Comparison of ENCODE assay signal across 14 cellular contexts in the genomic region with DNA sequence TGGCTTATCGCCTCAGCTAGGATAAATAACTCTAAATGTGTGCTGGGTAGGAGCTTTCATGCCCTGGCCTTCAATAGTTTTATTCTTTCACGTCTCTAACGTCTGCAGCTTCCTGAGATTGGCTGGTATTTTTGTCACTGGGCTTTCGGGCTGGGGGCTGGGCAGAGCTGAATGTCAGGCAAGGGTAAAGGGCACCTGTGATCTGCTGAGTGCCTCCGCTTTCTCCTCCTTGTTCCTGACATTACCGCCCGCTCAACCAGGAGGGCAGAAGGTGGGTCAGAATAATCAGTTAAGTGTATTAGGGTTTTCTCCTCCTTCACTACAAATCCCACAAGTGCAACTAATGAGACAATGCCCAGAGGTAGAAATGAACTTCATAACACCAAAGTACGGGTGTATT.
DNase-seq lines count a peak whose midpoint lies in the region; ATAC-seq and TF ChIP-seq lines count a peak whose summit lies in the region.
"Had no signal": no experiment of that assay in that cellular context is flagged by ENCODE, and none has a peak within 500 bp of the region (broad histone marks: within the 10 kb centered on the region; RNA-seq: fewer than 3 reads in every experiment).

No MANE protein-coding gene starts in this region.

- H3K36me3 Mint-ChIP-seq in nephron progenitor cell (ENCODE audit: low read depth) (peaks cover 16% of the 10 kb centered on the region), osteocyte (ENCODE audit: unreplicated experiment) (no peaks in the 10 kb centered on the region), immature natural killer cell (no peaks in the 10 kb centered on the region)
- H3K36me3 Mint-ChIP-seq: activated naive CD4-positive, alpha-beta T cell treated with anti-CD3 and anti-CD28 coated beads, Interleukin-2, amount 10 ng/mL, durations not matched to agents 7 days and 5 days had no signal

- peak; percentile 56 for DNase-seq in D341Med (ENCODE audit: low spot score)
- DNase-seq in NCI-H524 treated with DMSO at 0.1 percent for 48 hours (lab: John Stamatoyannopoulos, UW), result peak; percentile 70
- DNase-seq in left cardiac atrium, result peak; percentile 42
- DNase-seq in nephron progenitor cell, result peak; percentile 39
- no peak for DNase-seq in NCI-H69 (lab: John Stamatoyannopoulos, UW)
- DNase-seq in GM10248 (ENCODE audit: extremely low spot score), result no peak
- no peak for DNase-seq in osteocyte (ENCODE audit: extremely low spot score, unreplicated experiment)
- no peak for DNase-seq in immature natural killer cell
- DNase-seq: activated CD4-positive, alpha-beta T cell treated with anti-CD3 and anti-CD28 coated beads, Interleukin-2, amount 50 U/mL, for 48 hours; activated naive CD4-positive, alpha-beta T cell treated with anti-CD3 and anti-CD28 coated beads, Interleukin-2, amount 10 ng/mL, durations not matched to agents 7 days and 5 days; NCI-H1436; NCI-H446; pancreas; T-helper 1 cell had no signal

- intact Hi-C loops in left cardiac atrium (cut with DNase I), result no loop called here

- H3K4me1 Mint-ChIP-seq in nephron progenitor cell, result peaks cover 56% of the 10 kb centered on the region
- peaks cover 25% of the 10 kb centered on the region for H3K4me1 Mint-ChIP-seq in osteocyte (ENCODE audit: unreplicated experiment)
- H3K4me1 Mint-ChIP-seq in immature natural killer cell, result no peaks in the 10 kb centered on the region
- H3K4me1 Mint-ChIP-seq: activated naive CD4-positive, alpha-beta T cell treated with anti-CD3 and anti-CD28 coated beads, Interleukin-2, amount 10 ng/mL, durations not matched to agents 7 days and 5 days had no signal

- ATAC-seq in left cardiac atrium, result peak; percentile 63 to 79
- ATAC-seq: pancreas had no signal

- TF ChIP-seq CTCF in nephron progenitor cell (IDR thresholded peaks at IDR 0.05) (no peak), GM10248 (IDR thresholded peaks at IDR 0.05; ENCODE audit: control extremely low read depth, extremely low read depth, low read depth, missing control alignments) (no peak), osteocyte (IDR thresholded peaks at IDR 0.05) (no peak)

- H3K27ac Mint-ChIP-seq in nephron progenitor cell, result peak overlapping the region; percentile 94
- H3K27ac Mint-ChIP-seq in osteocyte (ENCODE audit: unreplicated experiment), result no peak overlapping the region
- H3K27ac Mint-ChIP-seq in immature natural killer cell, result no peak overlapping the region
- H3K27ac Mint-ChIP-seq: activated naive CD4-positive, alpha-beta T cell treated with anti-CD3 and anti-CD28 coated beads, Interleukin-2, amount 10 ng/mL, durations not matched to agents 7 days and 5 days had no signal

- peak overlapping the region; percentile 73 for H3K4me3 Mint-ChIP-seq in nephron progenitor cell
- no peak overlapping the region for H3K4me3 Mint-ChIP-seq in osteocyte (ENCODE audit: unreplicated experiment)
- H3K4me3 Mint-ChIP-seq in immature natural killer cell, result no peak overlapping the region
- H3K4me3 Mint-ChIP-seq: activated naive CD4-positive, alpha-beta T cell treated with anti-CD3 and anti-CD28 coated beads, Interleukin-2, amount 10 ng/mL, durations not matched to agents 7 days and 5 days had no signal

- CTCF ChIA-PET in GM10248 (lab: Yijun Ruan, JAX), result no interaction called here

- peaks cover 4% of the 10 kb centered on the region for H3K27me3 Mint-ChIP-seq in nephron progenitor cell (ENCODE audit: low read depth, poor library complexity)
- H3K27me3 Mint-ChIP-seq in osteocyte (ENCODE audit: unreplicated experiment), result no peaks in the 10 kb centered on the region
- H3K27me3 Mint-ChIP-seq in immature natural killer cell (ENCODE audit: low read depth in 3 of 3), result peaks cover 0 to 9% (median 2%) of the 10 kb centered on the region in 3 donors
- H3K27me3 Mint-ChIP-seq: activated naive CD4-positive, alpha-beta T cell treated with anti-CD3 and anti-CD28 coated beads, Interleukin-2, amount 10 ng/mL, durations not matched to agents 7 days and 5 days had no signal

- POLR2A ChIA-PET in GM10248 (lab: Yijun Ruan, JAX), result no interaction called here

- H3K9me3 Mint-ChIP-seq in nephron progenitor cell (peaks cover 15% of the 10 kb centered on the region), osteocyte (ENCODE audit: unreplicated experiment) (no peaks in the 10 kb centered on the region), immature natural killer cell (no peaks in the 10 kb centered on the region)
- H3K9me3 Mint-ChIP-seq: activated naive CD4-positive, alpha-beta T cell treated with anti-CD3 and anti-CD28 coated beads, Interleukin-2, amount 10 ng/mL, durations not matched to agents 7 days and 5 days had no signal

Comparison
In these comparisons a context has a peak if more than half of its experiments do, and no peak if none do; other contexts are left out.
1. DNase-seq: peak in D341Med (single experiment), NCI-H524 treated with DMSO at 0.1 percent for 48 hours (single experiment), left cardiac atrium (single experiment) and nephron progenitor cell (single experiment); none in NCI-H69 (single experiment), GM10248 (single experiment), osteocyte (single experiment) and immature natural killer cell (0 of 3).